In genomic region chr19:50967924-50968708, GRCh38 we compare ENCODE assay signal across 28 cellular contexts. TPM values are rescaled to one million over a fixed set of nuclear protein-coding genes. Genes with fewer than 3 reads are reported as not detected.
DNase-seq lines count a peak whose midpoint lies in the region; ATAC-seq and TF ChIP-seq lines count a peak whose summit lies in the region.
"Had no signal": no experiment of that assay in that cellular context is flagged by ENCODE, and none has a peak within 500 bp of the region (broad histone marks: within the 10 kb centered on the region; RNA-seq: fewer than 3 reads in every experiment).

No MANE protein-coding gene starts in this region.

- H2AFZ ChIP-seq in PC-9, result peak overlapping the region; percentile 37

- no peaks in the 10 kb centered on the region for H3K9me3 Mint-ChIP-seq in natural killer cell
- H3K9me3 Mint-ChIP-seq: activated B cell treated with CpG ODN at 0.5 μM for 24 hours; activated T-cell treated with anti-CD3 and anti-CD28 coated beads, Interleukin-2, amount 50 U/mL, for 4 hours; stimulated activated effector memory CD8-positive, alpha-beta T cell treated with anti-CD3 and anti-CD28 coated beads, Interleukin-12 subunit alpha, Interleukin-12 subunit beta, amount 100 ng/mL, for 72 hours had no signal

- H3K9me2 ChIP-seq in PC-9 (ENCODE audit: insufficient read depth), result no peaks in the 10 kb centered on the region

- H3K27ac ChIP-seq in BLaER1 (no peak overlapping the region), PC-9 (peak overlapping the region; percentile 92)
- H3K27ac ChIP-seq: ascending aorta had no signal

- DNase-seq in PC-9 (peak; percentile 47 to 70), head of caudate nucleus (peak in 25 of 42 donors; percentile 13 to 73 (median 30)), omental fat pad (ENCODE audit: low spot score) (no peak), natural killer cell (no peak)
- DNase-seq: activated B cell treated with CpG ODN at 0.5 μM for 24 hours; activated CD8-positive, alpha-beta T cell treated with anti-CD3 and anti-CD28 coated beads, Interleukin-2, amount 10 ng/mL, durations not matched to agents 7 days and 5 days; activated naive CD4-positive, alpha-beta T cell treated with anti-CD3 and anti-CD28 coated beads, Interleukin-2, amount 50 U/mL, for 16 hours; activated T-cell treated with anti-CD3 and anti-CD28 coated beads, Interleukin-2, amount 50 U/mL, for 4 hours; COR-L47; effector memory CD4-positive, alpha-beta T cell; esophagus squamous epithelium; Kasumi-1; left ventricle myocardium superior; NCI-H1092; NCI-H2029 treated with DMSO at 0.1 percent for 48 hours; NCI-H345; right cardiac atrium had no signal

- H3K4me2 ChIP-seq in BLaER1 (peak overlapping the region; percentile 40), PC-9 (peak overlapping the region; percentile 89)

- no peak overlapping the region for H3K4me3 ChIP-seq in BLaER1
- peak overlapping the region; percentile 76 for H3K4me3 ChIP-seq in PC-9
- H3K4me3 ChIP-seq: ascending aorta, esophagus squamous epithelium, tibial nerve had no signal

- H3K4me1 ChIP-seq in BLaER1 (peaks cover 17% of the 10 kb centered on the region; the same call in 1 of the 2 replicates), PC-9 (replicated peaks; ENCODE audit: insufficient read depth) (peaks cover 66% of the 10 kb centered on the region)
- H3K4me1 ChIP-seq: ascending aorta had no signal

- H3K4me1 Mint-ChIP-seq in natural killer cell, result no peaks in the 10 kb centered on the region
- H3K4me1 Mint-ChIP-seq: activated B cell treated with CpG ODN at 0.5 μM for 24 hours; B cell; stimulated activated effector memory CD8-positive, alpha-beta T cell treated with anti-CD3 and anti-CD28 coated beads, Interleukin-12 subunit alpha, Interleukin-12 subunit beta, amount 100 ng/mL, for 72 hours had no signal

- peaks cover 63% of the 10 kb centered on the region for H3F3A ChIP-seq in PC-9 (ENCODE audit: insufficient read depth, low read depth)

- H3K36me3 Mint-ChIP-seq in natural killer cell, result no peaks in the 10 kb centered on the region
- H3K36me3 Mint-ChIP-seq: stimulated activated effector memory CD8-positive, alpha-beta T cell treated with anti-CD3 and anti-CD28 coated beads, Interleukin-12 subunit alpha, Interleukin-12 subunit beta, amount 100 ng/mL, for 72 hours had no signal

- POLR2A ChIA-PET in PC-9 (lab: Charles Lee; ENCODE audit: unreplicated experiment), result interaction anchor here (0.5 to 2.2 kb wide), 7 partner anchors 15 to 44 kb away, joined by 3 to 34 read pairs (median 12); partner anchors contain the start of gene KLK8

- TF ChIP-seq CTCF in PC-9 (conservative IDR thresholded peaks at IDR 0.05) (peak; percentile 52; the same call in 1 of the 2 replicates), omental fat pad (IDR thresholded peaks at IDR 0.05) (no peak), natural killer cell (IDR thresholded peaks at IDR 0.05) (no peak)

- H3K27me3 ChIP-seq in BLaER1 (no peaks in the 10 kb centered on the region), PC-9 (ENCODE audit: insufficient read depth, low read depth) (no peaks in the 10 kb centered on the region)
- H3K27me3 ChIP-seq: ascending aorta had no signal

- peak; percentile 27 for ATAC-seq in omental fat pad (ENCODE audit: low FRiP score)
- no peak for ATAC-seq in GM21390 (IDR thresholded peaks at IDR 0.05; ENCODE audit: unreplicated experiment)
- no peak for ATAC-seq in GM21526 (IDR thresholded peaks at IDR 0.05; ENCODE audit: low FRiP score, unreplicated experiment)
- no peak for ATAC-seq in GM19351 (IDR thresholded peaks at IDR 0.05; ENCODE audit: unreplicated experiment)
- no peak for ATAC-seq in natural killer cell
- ATAC-seq: activated CD8-positive, alpha-beta T cell treated with anti-CD3 and anti-CD28 coated beads, Interleukin-2, amount 10 ng/mL, durations not matched to agents 7 days and 5 days; activated T-cell treated with anti-CD3 and anti-CD28 coated beads, Interleukin-2, amount 50 U/mL, for 4 hours; left ventricle myocardium superior; right cardiac atrium; stimulated activated effector memory CD8-positive, alpha-beta T cell treated with anti-CD3 and anti-CD28 coated beads, Interleukin-12 subunit alpha, Interleukin-12 subunit beta, amount 100 ng/mL, for 72 hours had no signal

- no peak overlapping the region for H3K27ac Mint-ChIP-seq in natural killer cell
- H3K27ac Mint-ChIP-seq: activated B cell treated with CpG ODN at 0.5 μM for 24 hours; activated CD8-positive, alpha-beta T cell treated with anti-CD3 and anti-CD28 coated beads, Interleukin-2, amount 10 ng/mL, durations not matched to agents 7 days and 5 days; B cell; stimulated activated effector memory CD8-positive, alpha-beta T cell treated with anti-CD3 and anti-CD28 coated beads, Interleukin-12 subunit alpha, Interleukin-12 subunit beta, amount 100 ng/mL, for 72 hours had no signal

- H3K9me3 ChIP-seq in BLaER1, result no peaks in the 10 kb centered on the region
- H3K9me3 ChIP-seq in PC-9 (ENCODE audit: insufficient read depth, low read depth), result no peaks in the 10 kb centered on the region
- H3K9me3 ChIP-seq: ascending aorta, esophagus squamous epithelium, tibial nerve had no signal

- H3K9ac ChIP-seq in BLaER1, result no peak overlapping the region

- CTCF ChIA-PET in PC-9 (lab: Charles Lee), result interaction anchor here (0.5 to 1.1 kb wide), 3 partner anchors 48 to 240 kb away, joined by 3 read pairs; no protein-coding TSS in a partner anchor

- TSS peak; percentile 9 for BruUV-seq in PC-9 (replicated peaks; lab: Mats Ljungman, UMichigan)

- H3K36me3 ChIP-seq in BLaER1, result no peaks in the 10 kb centered on the region
- H3K36me3 ChIP-seq in PC-9 (ENCODE audit: low read depth), result peaks cover 31% of the 10 kb centered on the region
- H3K36me3 ChIP-seq: ascending aorta, esophagus squamous epithelium, tibial nerve had no signal

- intact Hi-C loops in PC-9 (cut with micrococcal nuclease; ENCODE audit: unreplicated experiment) (loop anchor here (1.0 to 2.0 kb wide), 2 partner anchors 15 to 129 kb away; partner anchors contain the start of gene KLK5), head of caudate nucleus (cut with DNase I) (no loop called here), natural killer cell (cut with micrococcal nuclease) (no loop called here)

- H3K79me2 ChIP-seq in PC-9 (ENCODE audit: low read depth), result peaks cover 62% of the 10 kb centered on the region

- H4K20me1 ChIP-seq in BLaER1 (no peaks in the 10 kb centered on the region), PC-9 (ENCODE audit: insufficient read depth) (peaks cover 4% of the 10 kb centered on the region; the same call in 1 of the 2 replicates)

- no peak overlapping the region for H3K4me3 Mint-ChIP-seq in natural killer cell
- H3K4me3 Mint-ChIP-seq: activated B cell treated with CpG ODN at 0.5 μM for 24 hours; activated CD8-positive, alpha-beta T cell treated with anti-CD3 and anti-CD28 coated beads, Interleukin-2, amount 10 ng/mL, durations not matched to agents 7 days and 5 days; activated T-cell treated with anti-CD3 and anti-CD28 coated beads, Interleukin-2, amount 50 U/mL, for 4 hours; B cell; stimulated activated effector memory CD8-positive, alpha-beta T cell treated with anti-CD3 and anti-CD28 coated beads, Interleukin-12 subunit alpha, Interleukin-12 subunit beta, amount 100 ng/mL, for 72 hours had no signal

- peaks cover 36 to 37% of the 10 kb centered on the region in 2 donors for H3K27me3 Mint-ChIP-seq in natural killer cell (ENCODE audit: low read depth in 2 of 2)

RNA-seq across cellular contexts. Expression of gene KLK6, which starts 1.3 kb away (rescaled TPM):
- total RNA-seq in PC-9 (2021), result 490 and 581 TPM in 2 replicates
- total RNA-seq in omental fat pad, result not detected
- not detected for total RNA-seq in natural killer cell
- total RNA-seq: activated B cell treated with CpG ODN at 0.5 μM for 24 hours; activated CD8-positive, alpha-beta T cell treated with anti-CD3 and anti-CD28 coated beads, Interleukin-2, amount 10 ng/mL, durations not matched to agents 7 days and 5 days; activated T-cell treated with anti-CD3 and anti-CD28 coated beads, Interleukin-2, amount 50 U/mL, for 4 hours; ascending aorta; B cell; glomerular endothelial cell; left ventricle myocardium superior; osteocyte; right cardiac atrium; T-helper 2 cell treated with Interferon-gamma antibody and Interleukin-4, amounts not matched to agents 100 ng/mL and 5 ng/mL, for 36 hours had no signal

RNA-seq across cellular contexts. Expression of gene KLK5, which starts 15.3 kb away (rescaled TPM):
- 405 and 412 TPM in 2 replicates for total RNA-seq in PC-9 (2021)
- total RNA-seq in omental fat pad, result 10 to 100 TPM in 1 of 4 donors, 1 to 10 TPM in 2, not detected in 1; 3.3 to 12.2 (median 9.7) TPM
- total RNA-seq in natural killer cell, result not detected
- total RNA-seq: activated B cell treated with CpG ODN at 0.5 μM for 24 hours; activated CD8-positive, alpha-beta T cell treated with anti-CD3 and anti-CD28 coated beads, Interleukin-2, amount 10 ng/mL, durations not matched to agents 7 days and 5 days; activated T-cell treated with anti-CD3 and anti-CD28 coated beads, Interleukin-2, amount 50 U/mL, for 4 hours; ascending aorta; B cell; glomerular endothelial cell; left ventricle myocardium superior; osteocyte; right cardiac atrium; T-helper 2 cell treated with Interferon-gamma antibody and Interleukin-4, amounts not matched to agents 100 ng/mL and 5 ng/mL, for 36 hours; tibial nerve had no signal

RNA-seq across cellular contexts. Expression of gene KLK7, which starts 15.6 kb away (rescaled TPM):
- 98.1 and 138 TPM in 2 replicates for total RNA-seq in PC-9 (2021)
- total RNA-seq in omental fat pad, result 10 to 100 TPM in 2 of 4 donors, 1 to 10 TPM in 1, not detected in 1; 3.6 to 61.7 (median 16.6) TPM
- total RNA-seq in natural killer cell, result not detected
- total RNA-seq: activated B cell treated with CpG ODN at 0.5 μM for 24 hours; activated CD8-positive, alpha-beta T cell treated with anti-CD3 and anti-CD28 coated beads, Interleukin-2, amount 10 ng/mL, durations not matched to agents 7 days and 5 days; activated T-cell treated with anti-CD3 and anti-CD28 coated beads, Interleukin-2, amount 50 U/mL, for 4 hours; ascending aorta; B cell; glomerular endothelial cell; left ventricle myocardium superior; osteocyte; right cardiac atrium; T-helper 2 cell treated with Interferon-gamma antibody and Interleukin-4, amounts not matched to agents 100 ng/mL and 5 ng/mL, for 36 hours had no signal

RNA-seq across cellular contexts. Expression of gene KLK8, which starts 33.3 kb away (rescaled TPM):
- total RNA-seq in PC-9 (2021), result 120 and 128 TPM in 2 replicates
- total RNA-seq in omental fat pad, result 10 to 100 TPM in 1 of 4 donors, 1 to 10 TPM in 2, not detected in 1; 2.8 to 15.0 (median 3.4) TPM
- not detected for total RNA-seq in natural killer cell
- total RNA-seq: activated B cell treated with CpG ODN at 0.5 μM for 24 hours; activated CD8-positive, alpha-beta T cell treated with anti-CD3 and anti-CD28 coated beads, Interleukin-2, amount 10 ng/mL, durations not matched to agents 7 days and 5 days; activated T-cell treated with anti-CD3 and anti-CD28 coated beads, Interleukin-2, amount 50 U/mL, for 4 hours; ascending aorta; B cell; glomerular endothelial cell; left ventricle myocardium superior; osteocyte; right cardiac atrium; T-helper 2 cell treated with Interferon-gamma antibody and Interleukin-4, amounts not matched to agents 100 ng/mL and 5 ng/mL, for 36 hours had no signal

RNA-seq across cellular contexts. Expression of gene KLK10, which starts 51.4 kb away (rescaled TPM):
- total RNA-seq in PC-9 (2021) (28.0 and 28.9 TPM in 2 replicates), omental fat pad (10 to 100 TPM in 1 of 4 donors, 1 to 10 TPM in 2, not detected in 1; 1.6 to 14.2 (median 9.8) TPM), natural killer cell (not detected)
- total RNA-seq: activated B cell treated with CpG ODN at 0.5 μM for 24 hours; activated CD8-positive, alpha-beta T cell treated with anti-CD3 and anti-CD28 coated beads, Interleukin-2, amount 10 ng/mL, durations not matched to agents 7 days and 5 days; activated T-cell treated with anti-CD3 and anti-CD28 coated beads, Interleukin-2, amount 50 U/mL, for 4 hours; B cell; glomerular endothelial cell; osteocyte; T-helper 2 cell treated with Interferon-gamma antibody and Interleukin-4, amounts not matched to agents 100 ng/mL and 5 ng/mL, for 36 hours had no signal

Comparison
In these comparisons a context has a peak if more than half of its experiments do, and no peak if none do; other contexts are left out.
1. DNase-seq: peak in PC-9 (2 of 2) and head of caudate nucleus (25 of 42); none in omental fat pad (single experiment) and natural killer cell (single experiment).
2. RNA of gene KLK6, which starts 1.3 kb away (total RNA-seq): 490 to 581 TPM in PC-9; not detected in omental fat pad and not detected in natural killer cell; every median in the first group is over 100 times any median in the second.
3. RNA of gene KLK5, which starts 15.3 kb away (total RNA-seq): 405 to 412 TPM in PC-9; 3.3 to 12.2 TPM in omental fat pad and not detected in natural killer cell; every median in the first group is over 10 times any median in the second.